In genomic region chr12:3227076-3227975, GRCh38 we compare ENCODE assay signal across 29 cellular contexts.
A peak's percentile ranks its signal among the peaks of the same experiment; 100 is the strongest.
DNase-seq lines count a peak whose midpoint lies in the region; ATAC-seq, FAIRE-seq and TF ChIP-seq lines count a peak whose summit lies in the region.
"Had no signal": no experiment of that assay in that cellular context is flagged by ENCODE, and none has a peak within 500 bp of the region (broad histone marks: within the 10 kb centered on the region; RNA-seq: fewer than 3 reads in every experiment).

No MANE protein-coding gene starts in this region.

- peaks cover 0 to 23% (median 0%) of the 10 kb centered on the region in 11 experiments; a peak in 3 of 22 replicates for H3K27me3 ChIP-seq in BLaER1 treated with 17β-estradiol and CSF1 and Interleukin-3, amounts not matched to agents 10 nM and 100 nM
- no peaks in the 10 kb centered on the region for H3K27me3 ChIP-seq in IMR-90 (ENCODE audit: control insufficient read depth, insufficient read depth, low read length)
- H3K27me3 ChIP-seq in H1 (replicated peaks in 1 of 4; ENCODE audit: control insufficient read depth in 3 of 4, extremely low read depth in 1 of 4, insufficient read depth in 3 of 4, low read length in 3 of 4) = no peaks in the 10 kb centered on the region; a peak in 1 of 7 replicates
- peaks cover 0 to 2% of the 10 kb centered on the region in 2 experiments for H3K27me3 ChIP-seq in mesenchymal stem cell (ENCODE audit: control insufficient read depth in 1 of 2, insufficient read depth in 1 of 2, low read length in 2 of 2)
- H3K27me3 ChIP-seq: BE2C, cardiac muscle cell, ovary, SJSA1 had no signal

- dilution Hi-C loops in IMR-90 (cut with HindIII; ENCODE audit: low sequenced_read_pairs, unreplicated experiment) = no loop called here

- H3K23me2 ChIP-seq in H1 (ENCODE audit: low read depth, low read length) = no peaks in the 10 kb centered on the region

- no peak overlapping the region for H3K4me3 Mint-ChIP-seq in activated T-cell treated with anti-CD3 and anti-CD28 coated beads, Interleukin-2, amount 50 U/mL, for 72 hours
- H3K4me3 Mint-ChIP-seq: activated naive CD4-positive, alpha-beta T cell treated with anti-CD3 and anti-CD28 coated beads, Interleukin-2, amount 50 U/mL, for 24 hours; naive thymus-derived CD8-positive, alpha-beta T cell had no signal

- H2BK15ac ChIP-seq in IMR-90 (ENCODE audit: low read depth, low read length) (no peak overlapping the region), H1 (ENCODE audit: low read length) (peak overlapping the region; percentile 8; the same call in 1 of the 2 replicates), mesenchymal stem cell (ENCODE audit: low read depth, poor library complexity, severe bottlenecking) (no peak overlapping the region)

- H2BK120ac ChIP-seq in IMR-90 (ENCODE audit: low read depth, low read length) = no peak overlapping the region
- no peak overlapping the region for H2BK120ac ChIP-seq in H1 (replicated peaks; ENCODE audit: low read depth, low read length)
- H2BK120ac ChIP-seq in mesenchymal stem cell (ENCODE audit: low read depth, low read length) = no peak overlapping the region

- no peaks in the 10 kb centered on the region for H3K79me2 ChIP-seq in H1 (ENCODE audit: control insufficient read depth in 1 of 2, insufficient read depth in 2 of 2, low read length in 2 of 2)

- H3K14ac ChIP-seq in IMR-90 (replicated peaks; ENCODE audit: low read depth, low read length) (peak overlapping the region; percentile 58; the same call in 1 of the 2 replicates), H1 (ENCODE audit: insufficient read length) (no peak overlapping the region), mesenchymal stem cell (ENCODE audit: low read length in 2 of 2) (peak overlapping the region in 1 of 2 experiments; percentile 44)

- H3K27me3 Mint-ChIP-seq in activated T-cell treated with anti-CD3 and anti-CD28 coated beads, Interleukin-2, amount 50 U/mL, for 72 hours (ENCODE audit: low read depth) = peaks cover 6% of the 10 kb centered on the region
- H3K27me3 Mint-ChIP-seq: activated naive CD4-positive, alpha-beta T cell treated with anti-CD3 and anti-CD28 coated beads, Interleukin-2, amount 50 U/mL, for 24 hours had no signal

- peak overlapping the region; percentile 28 for H2AFZ ChIP-seq in IMR-90 (replicated peaks; ENCODE audit: low read length, poor library complexity)
- H2AFZ ChIP-seq in H1 (ENCODE audit: low read length) = no peak overlapping the region
- H2AFZ ChIP-seq in mesenchymal stem cell (ENCODE audit: low read depth, low read length) = no peak overlapping the region

- H3K9me3 Mint-ChIP-seq in activated T-cell treated with anti-CD3 and anti-CD28 coated beads, Interleukin-2, amount 50 U/mL, for 72 hours = peaks cover 0 to 2% of the 10 kb centered on the region in 2 donors
- H3K9me3 Mint-ChIP-seq: activated naive CD4-positive, alpha-beta T cell treated with anti-CD3 and anti-CD28 coated beads, Interleukin-2, amount 50 U/mL, for 24 hours had no signal

- FAIRE-seq in H1 (lab: Jason Lieb, UNC) = no peak
- FAIRE-seq: endothelial cell of umbilical vein, GM19239, TTC549 had no signal

- TF ChIP-seq RAD21 in IMR-90 (IDR thresholded peaks at IDR 0.05; ENCODE audit: low read length) = no peak
- no peak; a peak in 1 of 4 replicates for TF ChIP-seq RAD21 in H1 (IDR thresholded peaks at IDR 0.05 in 1 of 2, conservative IDR thresholded peaks at IDR 0.05 in 1 of 2; ENCODE audit: low read depth in 2 of 2, low read length in 2 of 2)

- no peak overlapping the region for H2BK12ac ChIP-seq in H1 (ENCODE audit: low read depth, low read length)
- H2BK12ac ChIP-seq in mesenchymal stem cell (ENCODE audit: low read length in 2 of 2) = peak overlapping the region in 1 of 2 experiments; percentile 88

- WGBS in IMR-90 (ENCODE audit: extremely low coverage in 2 of 2, insufficient read length in 1 of 2), 2 experiments = 93% methylated on average over 7 of the region's 17 CpGs; no CpG with 5 or more reads in 1 of the 2 experiments
- 69% methylated on average over 17 of the region's 17 CpGs; no CpG with 5 or more reads in 1 of the 2 experiments for WGBS in H1 (ENCODE audit: extremely low coverage in 1 of 2, insufficient coverage in 1 of 2, insufficient read length in 1 of 2, insufficient replicate concordance in 2 of 2, low coverage in 1 of 2, low lambda C conversion rate in 2 of 2, missing lambda C conversion rate in 1 of 2), 2 experiments
- 93% methylated on average over 16 of the region's 17 CpGs for WGBS in mesenchymal stem cell

- peak overlapping the region in 8 of 11 experiments; percentile 32 to 86 (median 66); a peak in 16 of 22 replicates for H3K9ac ChIP-seq in BLaER1 treated with 17β-estradiol and CSF1 and Interleukin-3, amounts not matched to agents 10 nM and 100 nM
- H3K9ac ChIP-seq in IMR-90 (ENCODE audit: low read depth, low read length) (no peak overlapping the region), H1 (replicated peaks in 1 of 4; ENCODE audit: extremely low read depth in 1 of 4, low read depth in 3 of 4, low read length in 3 of 4) (no peak overlapping the region), mesenchymal stem cell (ENCODE audit: low read length) (no peak overlapping the region)

- peak overlapping the region in 10 of 11 experiments; percentile 1 to 98 (median 90); a peak in 19 of 22 replicates for H3K27ac ChIP-seq in BLaER1 treated with 17β-estradiol and CSF1 and Interleukin-3, amounts not matched to agents 10 nM and 100 nM
- H3K27ac ChIP-seq in IMR-90 (ENCODE audit: insufficient read depth, low read length) = no peak overlapping the region
- H3K27ac ChIP-seq in H1 (ENCODE audit: low read depth, low read length) = no peak overlapping the region
- peak overlapping the region; percentile 30 for H3K27ac ChIP-seq in mesenchymal stem cell (ENCODE audit: low read length, poor library complexity, severe bottlenecking)
- H3K27ac ChIP-seq: cardiac muscle cell, ovary, SJSA1 had no signal

- H3K18ac ChIP-seq in IMR-90 (ENCODE audit: low read depth, low read length) = no peak overlapping the region
- H3K18ac ChIP-seq in H1 (ENCODE audit: extremely low read depth, low read length) = no peak overlapping the region
- peak overlapping the region; percentile 32 to 49 for H3K18ac ChIP-seq in mesenchymal stem cell (ENCODE audit: low read depth in 1 of 2, low read length in 2 of 2)

- intact Hi-C loops in IMR-90 (cut with micrococcal nuclease) = no loop called here

- H2BK5ac ChIP-seq in IMR-90 (ENCODE audit: low read depth, low read length, poor library complexity, severe bottlenecking) (no peak overlapping the region), H1 (ENCODE audit: low read depth, low read length) (peak overlapping the region; percentile 39; the same call in 1 of the 2 replicates), mesenchymal stem cell (ENCODE audit: low read depth, low read length, poor library complexity, severe bottlenecking) (peak overlapping the region; percentile 60)

- H2AK5ac ChIP-seq in IMR-90 (ENCODE audit: low read depth, low read length) = peak overlapping the region; percentile 79
- H2AK5ac ChIP-seq in H1 (ENCODE audit: low read depth, low read length) = no peak overlapping the region
- peak overlapping the region; percentile 90 for H2AK5ac ChIP-seq in mesenchymal stem cell (ENCODE audit: low read length, severe bottlenecking)

- H3K56ac ChIP-seq in IMR-90 (ENCODE audit: extremely low read depth, insufficient read depth, low read length) = no peak overlapping the region
- H3K56ac ChIP-seq in H1 (replicated peaks; ENCODE audit: insufficient read length, low read depth, low read length) = no peak overlapping the region

- TF ChIP-seq POLR2A in IMR-90 (IDR thresholded peaks at IDR 0.05; ENCODE audit: low read depth, low read length) (no peak), H1 (IDR thresholded peaks at IDR 0.05; ENCODE audit: control extremely low read depth in 1 of 2, low read depth in 2 of 2, low read length in 2 of 2) (no peak)

- peaks cover 16% of the 10 kb centered on the region for H3K4me1 Mint-ChIP-seq in activated T-cell treated with anti-CD3 and anti-CD28 coated beads, Interleukin-2, amount 50 U/mL, for 72 hours (ENCODE audit: low read depth)
- H3K4me1 Mint-ChIP-seq: activated naive CD4-positive, alpha-beta T cell treated with anti-CD3 and anti-CD28 coated beads, Interleukin-2, amount 50 U/mL, for 24 hours had no signal

- H3K4ac ChIP-seq in IMR-90 (ENCODE audit: low read depth, low read length) (0 out of 2 replicates have a peak overlapping the region, but pooled peaks have one; percentile 35), H1 (replicated peaks; ENCODE audit: insufficient read length, low read depth, low read length) (no peak overlapping the region), mesenchymal stem cell (ENCODE audit: low read depth in 1 of 2, low read length in 2 of 2) (peak overlapping the region in 1 of 2 experiments; percentile 59)

- H3K27ac Mint-ChIP-seq in activated T-cell treated with anti-CD3 and anti-CD28 coated beads, Interleukin-2, amount 50 U/mL, for 72 hours = no peak overlapping the region
- H3K27ac Mint-ChIP-seq: activated naive CD4-positive, alpha-beta T cell treated with anti-CD3 and anti-CD28 coated beads, Interleukin-2, amount 50 U/mL, for 24 hours; naive thymus-derived CD8-positive, alpha-beta T cell had no signal

- H4K20me1 ChIP-seq in BLaER1 treated with 17β-estradiol and CSF1 and Interleukin-3, amounts not matched to agents 10 nM and 100 nM = no peaks in the 10 kb centered on the region
- peaks cover 3% of the 10 kb centered on the region; the same call in 1 of the 2 replicates for H4K20me1 ChIP-seq in IMR-90 (ENCODE audit: insufficient read depth, low read length)
- peaks cover 0 to 11% of the 10 kb centered on the region in 2 experiments for H4K20me1 ChIP-seq in H1 (replicated peaks in 1 of 2; ENCODE audit: control insufficient read depth in 1 of 2, insufficient read depth in 2 of 2, low read length in 2 of 2)

- TF ChIP-seq CTCF in IMR-90 (conservative IDR thresholded peaks at IDR 0.05; ENCODE audit: low read depth, low read length) = no peak
- peak; percentile 28 to 33 (median 33) for TF ChIP-seq CTCF in H1 (IDR thresholded peaks at IDR 0.05; ENCODE audit: control extremely low read depth in 1 of 3, insufficient read depth in 1 of 3, low read depth in 1 of 3, low read length in 3 of 3)

- no peak for DNase-seq in IMR-90
- no peak for DNase-seq in H1 (ENCODE audit: low read depth in 1 of 2, low spot score in 2 of 2)
- DNase-seq in mesenchymal stem cell = no peak
- DNase-seq in activated naive CD4-positive, alpha-beta T cell treated with Interleukin-2 at 50 U/mL for 16 hours = no peak
- DNase-seq in activated T-cell treated with anti-CD3 and anti-CD28 coated beads, Interleukin-2, amount 50 U/mL, for 72 hours = no peak
- DNase-seq: activated CD4-positive, alpha-beta T cell treated with anti-CD3 and anti-CD28 coated beads for 4 hours; anterior cingulate cortex; BE2C; Caco-2; Karpas-422; midbrain; MV-4-11; NCI-H1694 treated with DMSO at 0.1 percent for 48 hours; NCI-H2171; NCI-H524 treated with DMSO at 0.1 percent for 48 hours; ovary; stimulated activated CD4-positive, alpha-beta T cell treated with anti-CD3 and anti-CD28 coated beads, Interleukin-4, amount 100 ng/mL, for 24 hours; stimulated activated naive CD8-positive, alpha-beta T cell treated with anti-CD3 and anti-CD28 coated beads, Interleukin-15, Interleukin-2, amounts not matched to agents 100 U/mL and 50 U/mL, for 24 hours had no signal

- peak overlapping the region in 1 of 10 experiments; percentile 37; a peak in 1 of 20 replicates for H3K4me3 ChIP-seq in BLaER1 treated with 17β-estradiol and CSF1 and Interleukin-3, amounts not matched to agents 10 nM and 100 nM
- H3K4me3 ChIP-seq in IMR-90 (ENCODE audit: insufficient read depth, low read depth, low read length) (no peak overlapping the region), H1 (ENCODE audit: extremely low read depth in 1 of 4, insufficient read depth in 2 of 4, low read depth in 3 of 4, low read length in 4 of 4) (no peak overlapping the region), mesenchymal stem cell (ENCODE audit: insufficient read depth in 1 of 2, low read depth in 1 of 2, low read length in 2 of 2) (no peak overlapping the region)
- H3K4me3 ChIP-seq: cardiac muscle cell, ovary, SJSA1 had no signal

- H4K8ac ChIP-seq in IMR-90 (ENCODE audit: low read depth in 2 of 2, low read length in 2 of 2) (peak overlapping the region in 1 of 2 experiments; percentile 43; a peak in 1 of 4 replicates), H1 (ENCODE audit: extremely low read depth, insufficient read depth, low read length) (no peak overlapping the region), mesenchymal stem cell (ENCODE audit: low read length) (peak overlapping the region; percentile 27)

- POLR2A ChIA-PET in IMR-90 (lab: Charles Lee; ENCODE audit: unreplicated experiment) (no interaction called here), H1 (lab: Charles Lee; ENCODE audit: partially characterized antibody) (interaction anchor here (0.9 to 1.5 kb wide), 2 partner anchors 11 to 87 kb away, joined by 3 to 4 read pairs; no protein-coding TSS in a partner anchor)

- H3K36me3 Mint-ChIP-seq in activated T-cell treated with anti-CD3 and anti-CD28 coated beads, Interleukin-2, amount 50 U/mL, for 72 hours (ENCODE audit: insufficient read depth in 2 of 2) = no peaks in the 10 kb centered on the region

- in situ Hi-C loops in IMR-90 (cut with MboI; ENCODE audit: low sequenced_read_pairs) = no loop called here

- H3K36me3 ChIP-seq in BLaER1 treated with 17β-estradiol and CSF1 and Interleukin-3, amounts not matched to agents 10 nM and 100 nM = peaks cover 0 to 3% (median 0%) of the 10 kb centered on the region in 11 experiments; a peak in 1 of 22 replicates
- H3K36me3 ChIP-seq in IMR-90 (ENCODE audit: control insufficient read depth, insufficient read depth, low read length) = no peaks in the 10 kb centered on the region
- no peaks in the 10 kb centered on the region; a peak in 1 of 8 replicates for H3K36me3 ChIP-seq in H1 (ENCODE audit: control insufficient read depth in 2 of 4, insufficient read depth in 4 of 4, low read length in 3 of 4)
- peaks cover 0 to 21% of the 10 kb centered on the region in 2 experiments for H3K36me3 ChIP-seq in mesenchymal stem cell (ENCODE audit: control insufficient read depth in 1 of 2, insufficient read depth in 2 of 2, low read depth in 1 of 2, low read length in 2 of 2)
- H3K36me3 ChIP-seq: cardiac muscle cell, ovary, SJSA1 had no signal

- no peak overlapping the region for H4K5ac ChIP-seq in IMR-90 (ENCODE audit: low read depth, low read length)
- H4K5ac ChIP-seq in H1 (ENCODE audit: insufficient read length, low read depth, low read length) = no peak overlapping the region

- H3K23ac ChIP-seq in IMR-90 (ENCODE audit: low read depth, low read length) = 0 out of 2 replicates have a peak overlapping the region, but pooled peaks have one; percentile 15
- H3K23ac ChIP-seq in H1 (ENCODE audit: insufficient read length) = no peak overlapping the region
- peak overlapping the region in 1 of 2 experiments; percentile 23 for H3K23ac ChIP-seq in mesenchymal stem cell (ENCODE audit: low read length in 2 of 2)

- no peak overlapping the region for H2AK9ac ChIP-seq in IMR-90 (replicated peaks; ENCODE audit: low read depth, low read length, poor library complexity)

- TF ChIP-seq EP300 in H1 (IDR thresholded peaks at IDR 0.05; ENCODE audit: borderline replicate concordance in 1 of 2, low read depth in 2 of 2, low read length in 2 of 2) = no peak

- H4K91ac ChIP-seq in IMR-90 (ENCODE audit: insufficient read depth, low read depth, low read length) (0 out of 2 replicates have a peak overlapping the region, but pooled peaks have one; percentile 13), H1 (replicated peaks; ENCODE audit: insufficient read length, low read length) (no peak overlapping the region), mesenchymal stem cell (ENCODE audit: low read length) (peak overlapping the region; percentile 65)

- peaks cover 48 to 100% (median 100%) of the 10 kb centered on the region in 10 experiments for H3K4me1 ChIP-seq in BLaER1 treated with 17β-estradiol and CSF1 and Interleukin-3, amounts not matched to agents 10 nM and 100 nM
- H3K4me1 ChIP-seq in IMR-90 (ENCODE audit: control insufficient read depth, insufficient read depth, low read length) (peaks cover 20% of the 10 kb centered on the region), H1 (replicated peaks in 1 of 4; ENCODE audit: control insufficient read depth in 3 of 4, insufficient read depth in 4 of 4, low read length in 3 of 4) (peaks cover 0 to 33% (median 15%) of the 10 kb centered on the region in 4 experiments; a peak in 6 of 7 replicates), mesenchymal stem cell (ENCODE audit: control insufficient read depth, insufficient read depth, low read depth, low read length) (peaks cover 54% of the 10 kb centered on the region)
- H3K4me1 ChIP-seq: Caco-2 had no signal

- H2BK20ac ChIP-seq in IMR-90 (ENCODE audit: low read depth, low read length) (peak overlapping the region; percentile 49; the same call in 1 of the 2 replicates), H1 (ENCODE audit: low read length) (no peak overlapping the region; the same call in 1 of the 2 replicates)

- peak overlapping the region; percentile 25 to 92 (median 83); a peak in 21 of 22 replicates for H3K4me2 ChIP-seq in BLaER1 treated with 17β-estradiol and CSF1 and Interleukin-3, amounts not matched to agents 10 nM and 100 nM
- H3K4me2 ChIP-seq in IMR-90 (ENCODE audit: low read depth, low read length) (no peak overlapping the region), H1 (ENCODE audit: insufficient read depth in 1 of 2, low read depth in 2 of 2, low read length in 2 of 2) (no peak overlapping the region), mesenchymal stem cell (ENCODE audit: low read length, poor library complexity, severe bottlenecking) (no peak overlapping the region)

- H3K9me1 ChIP-seq in IMR-90 (ENCODE audit: insufficient read depth, low read length) = 0 out of 2 replicates have a peak, but pooled peaks cover 6% of the 10 kb centered on the region

- CTCF ChIA-PET in IMR-90 (lab: Yijun Ruan, JAX) (no interaction called here), H1 (lab: Charles Lee; ENCODE audit: partially characterized antibody) (interaction anchor here (0.8 to 3.0 kb wide), 12 partner anchors 10 to 91 kb away, joined by 3 to 24 read pairs (median 4); no protein-coding TSS in a partner anchor)

- peaks cover 0 to 11% (median 7%) of the 10 kb centered on the region in 11 experiments; a peak in 14 of 22 replicates for H3K9me3 ChIP-seq in BLaER1 treated with 17β-estradiol and CSF1 and Interleukin-3, amounts not matched to agents 10 nM and 100 nM (replicated peaks in 1 of 11)
- H3K9me3 ChIP-seq in IMR-90 (ENCODE audit: control insufficient read depth, insufficient read depth, low read length) (peaks cover 4% of the 10 kb centered on the region), H1 (ENCODE audit: insufficient read depth in 2 of 2, low read depth in 1 of 2, low read length in 1 of 2) (peaks cover 0 to 3% of the 10 kb centered on the region in 2 experiments; a peak in 1 of 4 replicates), mesenchymal stem cell (ENCODE audit: control insufficient read depth, low read length) (peaks cover 5% of the 10 kb centered on the region)
- H3K9me3 ChIP-seq: BE2C, ovary had no signal

- BruUV-seq in IMR-90 (replicated peaks; lab: Mats Ljungman, UMichigan) = no TSS peak

- H3K79me1 ChIP-seq in IMR-90 (ENCODE audit: low read depth in 1 of 2, low read length in 2 of 2) (peaks cover 0 to 5% of the 10 kb centered on the region in 2 experiments; a peak in 2 of 4 replicates), H1 (ENCODE audit: low read depth, low read length) (peaks cover 2% of the 10 kb centered on the region; the same call in 1 of the 2 replicates), mesenchymal stem cell (replicated peaks; ENCODE audit: low read length, poor library complexity, severe bottlenecking) (peaks cover 24% of the 10 kb centered on the region)

- no peak for ATAC-seq in IMR-90 (ENCODE audit: low read depth)
- no peak for ATAC-seq in HG02870 (IDR thresholded peaks at IDR 0.05; ENCODE audit: unreplicated experiment)
- ATAC-seq in activated T-cell treated with anti-CD3 and anti-CD28 coated beads, Interleukin-2, amount 50 U/mL, for 72 hours (replicated peaks in 1 of 2) = no peak
- ATAC-seq in GM18502 (IDR thresholded peaks at IDR 0.05; ENCODE audit: poor library complexity, unreplicated experiment) = no peak
- ATAC-seq: naive thymus-derived CD8-positive, alpha-beta T cell; Panc1; stimulated activated naive CD8-positive, alpha-beta T cell treated with anti-CD3 and anti-CD28 coated beads, Interleukin-15, Interleukin-2, amounts not matched to agents 100 U/mL and 50 U/mL, for 24 hours had no signal

Comparison
In these comparisons a context has a peak if more than half of its experiments do, and no peak if none do; other contexts are left out.
1. H3K27ac ChIP-seq: peak in BLaER1 treated with 17β-estradiol and CSF1 and Interleukin-3, amounts not matched to agents 10 nM and 100 nM (10 of 11) and mesenchymal stem cell (single experiment); none in IMR-90 (single experiment) and H1 (single experiment).
2. H3K4me2 ChIP-seq: peak in BLaER1 treated with 17β-estradiol and CSF1 and Interleukin-3, amounts not matched to agents 10 nM and 100 nM (11 of 11); none in IMR-90 (single experiment), H1 (0 of 2) and mesenchymal stem cell (single experiment).
3. H3K9ac ChIP-seq: peak in BLaER1 treated with 17β-estradiol and CSF1 and Interleukin-3, amounts not matched to agents 10 nM and 100 nM (8 of 11); none in IMR-90 (single experiment), H1 (0 of 4) and mesenchymal stem cell (single experiment).
4. H3K18ac ChIP-seq: peak in mesenchymal stem cell (2 of 2); none in IMR-90 (single experiment) and H1 (single experiment).